In genomic region chr1:37673920-37674319, GRCh38 we compare ENCODE assay signal across 1 cellular context.
TF ChIP-seq lines count a peak whose summit lies in the region.

No MANE protein-coding gene starts in this region.

TF ChIP-seq in GM23338, 12 proteins besides CTCF, POLR2A, EP300 and RAD21 (continued from another document):
- TF ChIP-seq ZNF462 (CRISPR knock-in tag; IDR thresholded peaks at IDR 0.05) (no peak), ZNF331 (CRISPR knock-in tag; IDR thresholded peaks at IDR 0.05; ENCODE audit: low read depth) (no peak)
